30 cellular contexts compared by ENCODE assay signal in genomic region chr10:60917331-60918280, GRCh38. TPM values are rescaled to one million over a fixed set of nuclear protein-coding genes. Genes with fewer than 3 reads are reported as not detected.
A peak's percentile ranks its signal among the peaks of the same experiment; 100 is the strongest.
DNase-seq lines count a peak whose midpoint lies in the region; FAIRE-seq and TF ChIP-seq lines count a peak whose summit lies in the region.
"Had no signal": no experiment of that assay in that cellular context is flagged by ENCODE, and none has a peak within 500 bp of the region (broad histone marks: within the 10 kb centered on the region; RNA-seq: fewer than 3 reads in every experiment).

No MANE protein-coding gene starts in this region.

- H3K36me3 Mint-ChIP-seq in type B pancreatic cell: peaks cover 17% of the 10 kb centered on the region
- no peaks in the 10 kb centered on the region for H3K36me3 Mint-ChIP-seq in activated T-helper 1 cell treated with anti-CD3 and anti-CD28 coated beads, Interleukin-12 subunit alpha, Interleukin-12 subunit beta, Interleukin-2, Interleukin-4 antibody, amounts not matched to agents 30 ng/mL and 10 ng/mL and 1 ng/mL, durations not matched to agents 14 hours and 24 hours and 36 hours (ENCODE audit: low read depth)
- H3K36me3 Mint-ChIP-seq: CD14-positive monocyte had no signal

- no peaks in the 10 kb centered on the region for H3K27me3 ChIP-seq in skeletal muscle tissue (ENCODE audit: control insufficient read depth in 3 of 3, insufficient read depth in 3 of 3, low read length in 3 of 3)
- H3K27me3 ChIP-seq: adrenal gland, esophagus squamous epithelium, Peyer's patch, upper lobe of right lung had no signal

- H3K9ac ChIP-seq in skeletal muscle tissue (ENCODE audit: low read depth in 1 of 3, low read length in 3 of 3): no peak overlapping the region

- peak; percentile 44 for DNase-seq in HCEC 1CT
- DNase-seq in SK-MEL-5 (ENCODE audit: low read depth, low spot score): peak; percentile 13
- DNase-seq in iris pigment epithelial cell (ENCODE audit: low read depth): peak; percentile 61
- no peak for DNase-seq in frontal cortex (ENCODE audit: low spot score in 2 of 2)
- DNase-seq in type B pancreatic cell (ENCODE audit: extremely low spot score, unreplicated experiment): no peak
- no peak for DNase-seq in activated T-helper 1 cell treated with anti-CD3 and anti-CD28 coated beads, Interleukin-12 subunit alpha, Interleukin-12 subunit beta, Interleukin-2, Interleukin-4 antibody, amounts not matched to agents 30 ng/mL and 10 ng/mL and 1 ng/mL, durations not matched to agents 14 hours and 24 hours and 36 hours (ENCODE audit: low spot score)
- DNase-seq: activated CD4-positive, alpha-beta T cell treated with anti-CD3 and anti-CD28 coated beads, Interleukin-2, amount 10 ng/mL, durations not matched to agents 24 days and 14 days; activated naive CD4-positive, alpha-beta T cell treated with Interleukin-2 at 50 U/mL for 16 hours; activated T-cell treated with anti-CD3 and anti-CD28 coated beads, Interleukin-2, amount 50 U/mL, for 4 hours; adrenal gland; Calu3; effector memory CD4-positive, alpha-beta T cell; esophagus squamous epithelium; hippocampal formation; mesendoderm; naive B cell; NCI-H1694 treated with DMSO at 0.1 percent for 48 hours; NCI-H2171; NCI-H524 treated with DMSO at 0.1 percent for 48 hours; Peyer's patch; SHP77 treated with DMSO at 0.1 percent for 48 hours; SW 1271; T1000; upper lobe of right lung; WERI-Rb-1 had no signal

- H3K9me3 ChIP-seq in skeletal muscle tissue (ENCODE audit: control insufficient read depth in 3 of 3, low read length in 3 of 3): no peaks in the 10 kb centered on the region
- H3K9me3 ChIP-seq: adrenal gland, esophagus squamous epithelium, Peyer's patch, upper lobe of right lung had no signal

- intact Hi-C loops in activated T-helper 1 cell treated with anti-CD3 and anti-CD28 coated beads, Interleukin-12 subunit alpha, Interleukin-12 subunit beta, Interleukin-2, Interleukin-4 antibody, amounts not matched to agents 30 ng/mL and 10 ng/mL and 1 ng/mL, durations not matched to agents 14 hours and 24 hours and 36 hours (cut with micrococcal nuclease): no loop called here

- no peak for FAIRE-seq in frontal cortex (lab: Jason Lieb, UNC)
- FAIRE-seq: H1 had no signal

- H3K36me3 ChIP-seq in skeletal muscle tissue (ENCODE audit: control insufficient read depth in 3 of 3, insufficient read depth in 3 of 3, low read length in 3 of 3): peaks cover 0 to 2% (median 0%) of the 10 kb centered on the region in 3 donors
- H3K36me3 ChIP-seq: adrenal gland, esophagus squamous epithelium, Peyer's patch, upper lobe of right lung, WERI-Rb-1 had no signal

- H3K4me1 Mint-ChIP-seq in type B pancreatic cell (ENCODE audit: unreplicated experiment): peaks cover 4% of the 10 kb centered on the region
- peaks cover 4% of the 10 kb centered on the region for H3K4me1 Mint-ChIP-seq in activated T-helper 1 cell treated with anti-CD3 and anti-CD28 coated beads, Interleukin-12 subunit alpha, Interleukin-12 subunit beta, Interleukin-2, Interleukin-4 antibody, amounts not matched to agents 30 ng/mL and 10 ng/mL and 1 ng/mL, durations not matched to agents 14 hours and 24 hours and 36 hours (ENCODE audit: low read depth)
- H3K4me1 Mint-ChIP-seq: activated CD4-positive, alpha-beta T cell treated with anti-CD3 and anti-CD28 coated beads, Interleukin-2, amount 10 ng/mL, durations not matched to agents 24 days and 14 days had no signal

- H3K27ac Mint-ChIP-seq in type B pancreatic cell: no peak overlapping the region
- H3K27ac Mint-ChIP-seq in activated T-helper 1 cell treated with anti-CD3 and anti-CD28 coated beads, Interleukin-12 subunit alpha, Interleukin-12 subunit beta, Interleukin-2, Interleukin-4 antibody, amounts not matched to agents 30 ng/mL and 10 ng/mL and 1 ng/mL, durations not matched to agents 14 hours and 24 hours and 36 hours: no peak overlapping the region
- H3K27ac Mint-ChIP-seq: activated CD4-positive, alpha-beta T cell treated with anti-CD3 and anti-CD28 coated beads, Interleukin-2, amount 10 ng/mL, durations not matched to agents 24 days and 14 days; CD14-positive monocyte; naive B cell had no signal

- peak overlapping the region; percentile 15 for H3K27ac ChIP-seq in skeletal muscle tissue (ENCODE audit: low read depth, low read length)
- H3K27ac ChIP-seq: adrenal gland, coronary artery, esophagus squamous epithelium, HL-60, Peyer's patch, upper lobe of right lung, WERI-Rb-1 had no signal

- H3K4me3 ChIP-seq in skeletal muscle tissue (ENCODE audit: low read length in 3 of 3): no peak overlapping the region
- H3K4me3 ChIP-seq: adrenal gland, coronary artery, esophagus squamous epithelium, Peyer's patch, upper lobe of right lung had no signal

- no peak overlapping the region for H3K4me3 Mint-ChIP-seq in type B pancreatic cell
- H3K4me3 Mint-ChIP-seq in activated T-helper 1 cell treated with anti-CD3 and anti-CD28 coated beads, Interleukin-12 subunit alpha, Interleukin-12 subunit beta, Interleukin-2, Interleukin-4 antibody, amounts not matched to agents 30 ng/mL and 10 ng/mL and 1 ng/mL, durations not matched to agents 14 hours and 24 hours and 36 hours: no peak overlapping the region
- H3K4me3 Mint-ChIP-seq: activated CD4-positive, alpha-beta T cell treated with anti-CD3 and anti-CD28 coated beads, Interleukin-2, amount 10 ng/mL, durations not matched to agents 24 days and 14 days; activated T-cell treated with anti-CD3 and anti-CD28 coated beads, Interleukin-2, amount 50 U/mL, for 4 hours; CD14-positive monocyte; naive B cell had no signal

- in situ Hi-C loops in SK-MEL-5 (cut with HindIII; ENCODE audit: low pct_unique_long_range_greater_than_20kb, low sequenced_read_pairs): no loop called here

- H3K27me3 Mint-ChIP-seq in type B pancreatic cell: no peaks in the 10 kb centered on the region
- H3K27me3 Mint-ChIP-seq in activated T-helper 1 cell treated with anti-CD3 and anti-CD28 coated beads, Interleukin-12 subunit alpha, Interleukin-12 subunit beta, Interleukin-2, Interleukin-4 antibody, amounts not matched to agents 30 ng/mL and 10 ng/mL and 1 ng/mL, durations not matched to agents 14 hours and 24 hours and 36 hours (ENCODE audit: insufficient read depth): peaks cover 19% of the 10 kb centered on the region

- H3K4me1 ChIP-seq in skeletal muscle tissue (ENCODE audit: control insufficient read depth in 3 of 3, insufficient read depth in 3 of 3, low read length in 3 of 3): peaks cover 38 to 44% (median 39%) of the 10 kb centered on the region in 3 donors
- H3K4me1 ChIP-seq: adrenal gland, Peyer's patch had no signal

- no peak for TF ChIP-seq CTCF in type B pancreatic cell (conservative IDR thresholded peaks at IDR 0.05)

- H3K9me3 Mint-ChIP-seq in type B pancreatic cell: peaks cover 8% of the 10 kb centered on the region
- H3K9me3 Mint-ChIP-seq in activated T-helper 1 cell treated with anti-CD3 and anti-CD28 coated beads, Interleukin-12 subunit alpha, Interleukin-12 subunit beta, Interleukin-2, Interleukin-4 antibody, amounts not matched to agents 30 ng/mL and 10 ng/mL and 1 ng/mL, durations not matched to agents 14 hours and 24 hours and 36 hours: no peaks in the 10 kb centered on the region
- H3K9me3 Mint-ChIP-seq: activated CD4-positive, alpha-beta T cell treated with anti-CD3 and anti-CD28 coated beads, Interleukin-2, amount 10 ng/mL, durations not matched to agents 24 days and 14 days had no signal

RNA-seq across cellular contexts. Expression of gene RHOBTB1, which starts 26.4 kb away (rescaled TPM):
- total RNA-seq in SK-MEL-5 (2014; rRNA removed; shearing (Covaris generic)): 22.6 and 23.9 TPM in 2 replicates
- 9.7 and 11.8 TPM in 2 replicates for polyA plus RNA-seq in SK-MEL-5 (2015; cell fraction: cytosol; rRNA removed)
- polyA plus RNA-seq in SK-MEL-5 (2015; cell fraction: nucleus; rRNA removed): 27.2 and 39.1 TPM in 2 replicates
- total RNA-seq in skeletal muscle tissue (29.2 TPM), frontal cortex (30.2 TPM), type B pancreatic cell (ENCODE audit: low replicate concordance) (25.0 and 26.4 TPM in 2 replicates)
- not detected in 2 replicates for total RNA-seq in activated T-helper 1 cell treated with anti-CD3 and anti-CD28 coated beads, Interleukin-12 subunit alpha, Interleukin-12 subunit beta, Interleukin-2, Interleukin-4 antibody, amounts not matched to agents 30 ng/mL and 10 ng/mL and 1 ng/mL, durations not matched to agents 14 hours and 24 hours and 36 hours
- total RNA-seq: activated CD4-positive, alpha-beta T cell treated with anti-CD3 and anti-CD28 coated beads, Interleukin-2, amount 10 ng/mL, durations not matched to agents 24 days and 14 days had no signal

Comparison
In these comparisons a context has a peak if more than half of its experiments do, and no peak if none do; other contexts are left out.
1. DNase-seq: peak in HCEC 1CT (single experiment), SK-MEL-5 (single experiment) and iris pigment epithelial cell (single experiment); none in frontal cortex (0 of 2), type B pancreatic cell (single experiment) and activated T-helper 1 cell treated with anti-CD3 and anti-CD28 coated beads, Interleukin-12 subunit alpha, Interleukin-12 subunit beta, Interleukin-2, Interleukin-4 antibody, amounts not matched to agents 30 ng/mL and 10 ng/mL and 1 ng/mL, durations not matched to agents 14 hours and 24 hours and 36 hours (single experiment).
2. RNA of gene RHOBTB1, which starts 26.4 kb away (total RNA-seq): 30.2 TPM in frontal cortex (single experiment), 29.2 TPM in skeletal muscle tissue (single experiment), 25.0 to 26.4 TPM in type B pancreatic cell and 22.6 to 23.9 TPM in SK-MEL-5; not detected in activated T-helper 1 cell treated with anti-CD3 and anti-CD28 coated beads, Interleukin-12 subunit alpha, Interleukin-12 subunit beta, Interleukin-2, Interleukin-4 antibody, amounts not matched to agents 30 ng/mL and 10 ng/mL and 1 ng/mL, durations not matched to agents 14 hours and 24 hours and 36 hours; every median in the first group is over 10 times any median in the second.